Comparison of ENCODE assay signal across 26 cellular contexts in the genomic region with DNA sequence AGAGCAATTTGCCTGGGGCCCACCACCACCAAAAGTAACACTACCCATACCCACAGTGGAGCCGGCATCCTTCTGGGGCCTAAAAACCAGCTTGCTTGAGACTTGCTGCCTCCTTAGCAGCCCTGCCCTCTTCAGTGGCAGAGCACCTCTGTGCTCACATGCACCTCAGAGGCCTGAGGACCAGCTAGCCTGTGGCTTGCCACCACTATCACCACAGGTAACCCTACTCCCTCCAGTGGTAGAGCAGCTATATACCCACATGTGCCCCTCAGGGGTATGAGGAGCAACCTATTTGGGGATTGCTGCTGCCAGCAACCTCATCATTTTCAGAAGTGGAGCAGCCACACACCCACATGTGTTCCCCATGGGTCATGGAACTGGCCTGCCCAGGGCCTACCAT.
"Had no signal": no experiment of that assay in that cellular context is flagged by ENCODE, and none has a peak within 500 bp of the region (broad histone marks: within the 10 kb centered on the region; RNA-seq: fewer than 3 reads in every experiment).

No MANE protein-coding gene starts in this region.

- H3K36me3 Mint-ChIP-seq: activated naive CD8-positive, alpha-beta T cell treated with anti-CD3 and anti-CD28 coated beads, Interleukin-2, amount 10 ng/mL, durations not matched to agents 7 days and 5 days had no signal

- H3K4me1 Mint-ChIP-seq: activated naive CD8-positive, alpha-beta T cell treated with anti-CD3 and anti-CD28 coated beads, Interleukin-2, amount 10 ng/mL, durations not matched to agents 7 days and 5 days had no signal

- DNase-seq: activated CD4-positive, alpha-beta T cell treated with anti-CD3 and anti-CD28 coated beads for 4 hours; activated CD4-positive, alpha-beta T cell treated with anti-CD3 and anti-CD28 coated beads, Interleukin-2, amount 50 U/mL, for 4 hours; activated CD8-positive, alpha-beta memory T cell treated with anti-CD3 and anti-CD28 coated beads, Interleukin-2, amount 50 U/mL, for 48 hours; activated CD8-positive, alpha-beta T cell treated with anti-CD3 and anti-CD28 coated beads, Interleukin-2, amount 10 ng/mL, durations not matched to agents 7 days and 5 days; activated naive CD4-positive, alpha-beta T cell treated with anti-CD3 and anti-CD28 coated beads, Interleukin-2, amount 50 U/mL, for 16 hours; activated naive CD8-positive, alpha-beta T cell treated with anti-CD3 and anti-CD28 coated beads, Interleukin-2, amount 10 ng/mL, durations not matched to agents 7 days and 5 days; activated T-cell treated with anti-CD3 and anti-CD28 coated beads, Interleukin-2, amount 50 U/mL, for 1 hour; adrenal gland; anterior cingulate cortex; cerebellar nuclear complex; MG63; NCI-H1105 treated with DMSO at 0.1 percent for 48 hours; NCI-H1436 treated with DMSO at 0.1 percent for 48 hours; NCI-H187; NCI-H2081; NCI-H2227 treated with DMSO at 0.1 percent for 48 hours; NCI-H526 treated with DMSO at 0.1 percent for 48 hours; NCI-H82; RPMI8226; T-helper 1 cell; WERI-Rb-1 had no signal

- H3K4me3 Mint-ChIP-seq: activated CD8-positive, alpha-beta T cell treated with anti-CD3 and anti-CD28 coated beads, Interleukin-2, amount 10 ng/mL, durations not matched to agents 7 days and 5 days; activated naive CD8-positive, alpha-beta T cell treated with anti-CD3 and anti-CD28 coated beads, Interleukin-2, amount 10 ng/mL, durations not matched to agents 7 days and 5 days had no signal

- H3K9me3 ChIP-seq: adrenal gland, MG63 had no signal

- H3K9ac ChIP-seq: KMS-11 had no signal

- H3K27ac ChIP-seq: adrenal gland, KMS-11, SK-N-MC, WERI-Rb-1 had no signal

- H3K4me3 ChIP-seq: adrenal gland, MG63, SK-N-MC had no signal

- H3K4me1 ChIP-seq: adrenal gland had no signal

- ATAC-seq: activated CD4-positive, CD25-positive, alpha-beta regulatory T cell treated with anti-CD3 and anti-CD28 coated beads, Interleukin-2, amount 50 U/mL, for 24 hours; activated CD8-positive, alpha-beta T cell treated with anti-CD3 and anti-CD28 coated beads, Interleukin-2, amount 10 ng/mL, durations not matched to agents 7 days and 5 days; Panc1; Right ventricle myocardium inferior had no signal

- H3K27me3 Mint-ChIP-seq: activated naive CD8-positive, alpha-beta T cell treated with anti-CD3 and anti-CD28 coated beads, Interleukin-2, amount 10 ng/mL, durations not matched to agents 7 days and 5 days had no signal

- H3K4me2 ChIP-seq: KMS-11 had no signal

- H3K27ac Mint-ChIP-seq: activated CD8-positive, alpha-beta T cell treated with anti-CD3 and anti-CD28 coated beads, Interleukin-2, amount 10 ng/mL, durations not matched to agents 7 days and 5 days; activated naive CD8-positive, alpha-beta T cell treated with anti-CD3 and anti-CD28 coated beads, Interleukin-2, amount 10 ng/mL, durations not matched to agents 7 days and 5 days had no signal

- H3K27me3 ChIP-seq: adrenal gland, MG63 had no signal

- H3K36me3 ChIP-seq: adrenal gland, MG63, WERI-Rb-1 had no signal
